Comparison of ENCODE assay signal across 18 cellular contexts in the genomic region with DNA sequence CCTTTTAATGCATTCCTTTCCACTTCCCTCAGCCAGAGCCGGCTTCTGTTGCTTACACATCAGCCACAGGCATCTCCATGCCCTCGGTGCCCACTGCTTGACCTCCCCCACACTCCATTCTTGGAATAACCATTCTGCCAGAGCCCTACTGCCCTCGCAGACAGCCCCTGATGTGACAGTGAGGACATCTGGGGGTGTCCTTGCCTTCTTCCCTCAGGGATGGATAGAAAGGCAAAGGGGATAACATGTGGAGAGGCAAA. TPM values are rescaled to one million over a fixed set of nuclear protein-coding genes. Genes with fewer than 3 reads are reported as not detected.
"Had no signal": no experiment of that assay in that cellular context is flagged by ENCODE, and none has a peak within 500 bp of the region (broad histone marks: within the 10 kb centered on the region; RNA-seq: fewer than 3 reads in every experiment).

No MANE protein-coding gene starts in this region.

- H3K4me1 ChIP-seq: adrenal gland, tibial artery had no signal

- H3K27ac Mint-ChIP-seq: activated naive CD4-positive, alpha-beta T cell treated with anti-CD3 and anti-CD28 coated beads, Interleukin-2, amount 10 ng/mL, durations not matched to agents 7 days and 5 days; activated T-helper 17 cell treated with anti-CD3 and anti-CD28 coated beads, Interleukin-2, amount 50 U/mL, for 72 hours; stimulated activated memory B cell treated with anti-CD40 and anti-IgM and Interleukin-4, amounts not matched to agents 10 μg/mL and 1 μg/mL and 100 μg/mL, for 72 hours had no signal

- H3K4me3 Mint-ChIP-seq: activated naive CD4-positive, alpha-beta T cell treated with anti-CD3 and anti-CD28 coated beads, Interleukin-2, amount 10 ng/mL, durations not matched to agents 7 days and 5 days; activated T-helper 17 cell treated with anti-CD3 and anti-CD28 coated beads, Interleukin-2, amount 50 U/mL, for 72 hours; neural crest cell; stimulated activated memory B cell treated with anti-CD40 and anti-IgM and Interleukin-4, amounts not matched to agents 10 μg/mL and 1 μg/mL and 100 μg/mL, for 72 hours had no signal

- H3K9me3 ChIP-seq: adrenal gland, esophagus squamous epithelium, ovary, tibial artery had no signal

- H3K9me3 Mint-ChIP-seq: activated naive CD4-positive, alpha-beta T cell treated with anti-CD3 and anti-CD28 coated beads, Interleukin-2, amount 10 ng/mL, durations not matched to agents 7 days and 5 days; activated T-helper 17 cell treated with anti-CD3 and anti-CD28 coated beads, Interleukin-2, amount 50 U/mL, for 72 hours; neural crest cell; stimulated activated memory B cell treated with anti-CD40 and anti-IgM and Interleukin-4, amounts not matched to agents 10 μg/mL and 1 μg/mL and 100 μg/mL, for 72 hours had no signal

- H3K4me3 ChIP-seq: adrenal gland, coronary artery, esophagus squamous epithelium, ovary, tibial artery had no signal

- H3K27me3 ChIP-seq: ovary had no signal

- H3K36me3 Mint-ChIP-seq: activated naive CD4-positive, alpha-beta T cell treated with anti-CD3 and anti-CD28 coated beads, Interleukin-2, amount 10 ng/mL, durations not matched to agents 7 days and 5 days; stimulated activated memory B cell treated with anti-CD40 and anti-IgM and Interleukin-4, amounts not matched to agents 10 μg/mL and 1 μg/mL and 100 μg/mL, for 72 hours had no signal

- H3K36me3 ChIP-seq: adrenal gland, esophagus squamous epithelium, ovary, tibial artery had no signal

- H3K27ac ChIP-seq: adrenal gland, coronary artery, esophagus squamous epithelium, ovary, tibial artery had no signal

- DNase-seq: activated CD4-positive, CD25-positive, alpha-beta regulatory T cell treated with anti-CD3 and anti-CD28 coated beads, Interleukin-2, amount 50 U/mL, for 72 hours; activated naive CD4-positive, alpha-beta T cell treated with anti-CD3 and anti-CD28 coated beads, Interleukin-2, amount 10 ng/mL, durations not matched to agents 7 days and 5 days; activated T-cell treated with anti-CD3 and anti-CD28 coated beads for 4 hours; central memory CD4-positive, alpha-beta T cell; effector CD4-positive, alpha-beta T cell; esophagus squamous epithelium; midbrain; ovary; stimulated activated CD4-positive, alpha-beta T cell treated with anti-CD3 and anti-CD28 coated beads, Interleukin-2, amount 100 ng/mL, for 48 hours; T-helper 1 cell; T1000 had no signal

- H3K4me1 Mint-ChIP-seq: activated naive CD4-positive, alpha-beta T cell treated with anti-CD3 and anti-CD28 coated beads, Interleukin-2, amount 10 ng/mL, durations not matched to agents 7 days and 5 days; activated T-helper 17 cell treated with anti-CD3 and anti-CD28 coated beads, Interleukin-2, amount 50 U/mL, for 72 hours had no signal

- ATAC-seq: activated T-helper 17 cell treated with anti-CD3 and anti-CD28 coated beads, Interleukin-2, amount 50 U/mL, for 72 hours; stimulated activated memory B cell treated with anti-CD40 and anti-IgM and Interleukin-4, amounts not matched to agents 10 μg/mL and 1 μg/mL and 100 μg/mL, for 72 hours had no signal

RNA-seq across cellular contexts. Expression of a gene that starts 6.4 kb away (rescaled TPM):
- total RNA-seq: activated T-helper 17 cell treated with anti-CD3 and anti-CD28 coated beads, Interleukin-2, amount 50 U/mL, for 72 hours; fibroblast of villous mesenchyme had no signal
